In the genomic region with DNA sequence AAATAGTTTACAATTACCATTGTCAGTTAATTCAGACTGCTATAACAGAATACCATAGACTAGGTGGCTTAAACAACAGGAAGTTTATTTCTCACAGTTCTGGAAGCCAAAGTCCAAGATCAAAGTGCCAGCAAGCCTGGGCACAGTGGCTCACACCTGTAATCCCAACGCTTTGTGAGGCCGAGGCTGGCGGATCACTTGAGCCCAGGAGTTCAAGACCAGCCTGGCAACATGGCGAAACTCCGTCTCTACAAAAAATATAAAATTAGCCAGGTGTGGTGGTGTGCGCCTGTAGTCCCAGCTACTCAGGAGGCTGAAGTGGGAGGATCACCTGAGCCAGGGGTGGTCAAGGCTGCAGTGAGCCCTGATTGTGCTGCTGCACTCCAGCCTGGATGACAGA, we compare ENCODE assay signal across 1 cellular context.
A peak's percentile ranks its signal among the peaks of the same experiment; 100 is the strongest.
TF ChIP-seq lines count a peak whose summit lies in the region.

No MANE protein-coding gene starts in this region.

TF ChIP-seq in HepG2, 621 proteins besides CTCF, POLR2A, EP300 and RAD21 (continued from another document and continues in another):
- TF ChIP-seq, protein P1, sequence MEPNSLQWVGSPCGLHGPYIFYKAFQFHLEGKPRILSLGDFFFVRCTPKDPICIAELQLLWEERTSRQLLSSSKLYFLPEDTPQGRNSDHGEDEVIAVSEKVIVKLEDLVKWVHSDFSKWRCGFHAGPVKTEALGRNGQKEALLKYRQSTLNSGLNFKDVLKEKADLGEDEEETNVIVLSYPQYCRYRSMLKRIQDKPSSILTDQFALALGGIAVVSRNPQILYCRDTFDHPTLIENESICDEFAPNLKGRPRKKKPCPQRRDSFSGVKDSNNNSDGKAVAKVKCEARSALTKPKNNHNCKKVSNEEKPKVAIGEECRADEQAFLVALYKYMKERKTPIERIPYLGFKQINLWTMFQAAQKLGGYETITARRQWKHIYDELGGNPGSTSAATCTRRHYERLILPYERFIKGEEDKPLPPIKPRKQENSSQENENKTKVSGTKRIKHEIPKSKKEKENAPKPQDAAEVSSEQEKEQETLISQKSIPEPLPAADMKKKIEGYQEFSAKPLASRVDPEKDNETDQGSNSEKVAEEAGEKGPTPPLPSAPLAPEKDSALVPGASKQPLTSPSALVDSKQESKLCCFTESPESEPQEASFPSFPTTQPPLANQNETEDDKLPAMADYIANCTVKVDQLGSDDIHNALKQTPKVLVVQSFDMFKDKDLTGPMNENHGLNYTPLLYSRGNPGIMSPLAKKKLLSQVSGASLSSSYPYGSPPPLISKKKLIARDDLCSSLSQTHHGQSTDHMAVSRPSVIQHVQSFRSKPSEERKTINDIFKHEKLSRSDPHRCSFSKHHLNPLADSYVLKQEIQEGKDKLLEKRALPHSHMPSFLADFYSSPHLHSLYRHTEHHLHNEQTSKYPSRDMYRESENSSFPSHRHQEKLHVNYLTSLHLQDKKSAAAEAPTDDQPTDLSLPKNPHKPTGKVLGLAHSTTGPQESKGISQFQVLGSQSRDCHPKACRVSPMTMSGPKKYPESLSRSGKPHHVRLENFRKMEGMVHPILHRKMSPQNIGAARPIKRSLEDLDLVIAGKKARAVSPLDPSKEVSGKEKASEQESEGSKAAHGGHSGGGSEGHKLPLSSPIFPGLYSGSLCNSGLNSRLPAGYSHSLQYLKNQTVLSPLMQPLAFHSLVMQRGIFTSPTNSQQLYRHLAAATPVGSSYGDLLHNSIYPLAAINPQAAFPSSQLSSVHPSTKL (CRISPR knock-in tag; IDR thresholded peaks at IDR 0.05), result peak; percentile 63
- TF ChIP-seq, protein P2, sequence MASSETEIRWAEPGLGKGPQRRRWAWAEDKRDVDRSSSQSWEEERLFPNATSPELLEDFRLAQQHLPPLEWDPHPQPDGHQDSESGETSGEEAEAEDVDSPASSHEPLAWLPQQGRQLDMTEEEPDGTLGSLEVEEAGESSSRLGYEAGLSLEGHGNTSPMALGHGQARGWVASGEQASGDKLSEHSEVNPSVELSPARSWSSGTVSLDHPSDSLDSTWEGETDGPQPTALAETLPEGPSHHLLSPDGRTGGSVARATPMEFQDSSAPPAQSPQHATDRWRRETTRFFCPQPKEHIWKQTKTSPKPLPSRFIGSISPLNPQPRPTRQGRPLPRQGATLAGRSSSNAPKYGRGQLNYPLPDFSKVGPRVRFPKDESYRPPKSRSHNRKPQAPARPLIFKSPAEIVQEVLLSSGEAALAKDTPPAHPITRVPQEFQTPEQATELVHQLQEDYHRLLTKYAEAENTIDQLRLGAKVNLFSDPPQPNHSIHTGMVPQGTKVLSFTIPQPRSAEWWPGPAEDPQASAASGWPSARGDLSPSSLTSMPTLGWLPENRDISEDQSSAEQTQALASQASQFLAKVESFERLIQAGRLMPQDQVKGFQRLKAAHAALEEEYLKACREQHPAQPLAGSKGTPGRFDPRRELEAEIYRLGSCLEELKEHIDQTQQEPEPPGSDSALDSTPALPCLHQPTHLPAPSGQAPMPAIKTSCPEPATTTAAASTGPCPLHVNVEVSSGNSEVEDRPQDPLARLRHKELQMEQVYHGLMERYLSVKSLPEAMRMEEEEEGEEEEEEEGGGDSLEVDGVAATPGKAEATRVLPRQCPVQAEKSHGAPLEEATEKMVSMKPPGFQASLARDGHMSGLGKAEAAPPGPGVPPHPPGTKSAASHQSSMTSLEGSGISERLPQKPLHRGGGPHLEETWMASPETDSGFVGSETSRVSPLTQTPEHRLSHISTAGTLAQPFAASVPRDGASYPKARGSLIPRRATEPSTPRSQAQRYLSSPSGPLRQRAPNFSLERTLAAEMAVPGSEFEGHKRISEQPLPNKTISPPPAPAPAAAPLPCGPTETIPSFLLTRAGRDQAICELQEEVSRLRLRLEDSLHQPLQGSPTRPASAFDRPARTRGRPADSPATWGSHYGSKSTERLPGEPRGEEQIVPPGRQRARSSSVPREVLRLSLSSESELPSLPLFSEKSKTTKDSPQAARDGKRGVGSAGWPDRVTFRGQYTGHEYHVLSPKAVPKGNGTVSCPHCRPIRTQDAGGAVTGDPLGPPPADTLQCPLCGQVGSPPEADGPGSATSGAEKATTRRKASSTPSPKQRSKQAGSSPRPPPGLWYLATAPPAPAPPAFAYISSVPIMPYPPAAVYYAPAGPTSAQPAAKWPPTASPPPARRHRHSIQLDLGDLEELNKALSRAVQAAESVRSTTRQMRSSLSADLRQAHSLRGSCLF (CRISPR knock-in tag; IDR thresholded peaks at IDR 0.05; ENCODE audit: borderline replicate concordance), result no peak
- TF ChIP-seq MIXL1 (CRISPR knock-in tag; IDR thresholded peaks at IDR 0.05) (0 out of 2 replicates have a peak, but pooled peaks have one; percentile 29), ZNF572 (CRISPR knock-in tag; IDR thresholded peaks at IDR 0.05) (no peak), EEA1 (CRISPR knock-in tag; IDR thresholded peaks at IDR 0.05; ENCODE audit: borderline replicate concordance) (no peak), TCF12 (IDR thresholded peaks at IDR 0.05) (no peak), TCF12 (CRISPR knock-in tag; IDR thresholded peaks at IDR 0.05) (no peak), MEF2D (CRISPR knock-in tag; IDR thresholded peaks at IDR 0.05) (no peak), RARA (CRISPR knock-in tag; IDR thresholded peaks at IDR 0.05) (no peak), NONO (IDR thresholded peaks at IDR 0.05) (no peak), NONO (CRISPR knock-in tag; conservative IDR thresholded peaks at IDR 0.05) (no peak), HNF4A (CRISPR knock-in tag; IDR thresholded peaks at IDR 0.05) (peak; percentile 75), SYNCRIP (IDR thresholded peaks at IDR 0.05; ENCODE audit: insufficient read depth, low read depth, low read length) (no peak), GABPA (IDR thresholded peaks at IDR 0.05; ENCODE audit: low read depth, low read length) (no peak), GABPA (CRISPR knock-in tag; IDR thresholded peaks at IDR 0.05; ENCODE audit: low read depth) (peak; percentile 55), ZNF788 (CRISPR knock-in tag; IDR thresholded peaks at IDR 0.05; ENCODE audit: borderline replicate concordance) (no peak), YEATS2 (CRISPR knock-in tag; IDR thresholded peaks at IDR 0.05; ENCODE audit: borderline replicate concordance) (no peak), ZNF3 (CRISPR knock-in tag; IDR thresholded peaks at IDR 0.05) (no peak), ZEB1 (IDR thresholded peaks at IDR 0.05; ENCODE audit: insufficient replicate concordance, low read depth) (no peak), MZF1 (CRISPR knock-in tag; IDR thresholded peaks at IDR 0.05; ENCODE audit: borderline replicate concordance) (no peak), ETV5 (CRISPR knock-in tag; IDR thresholded peaks at IDR 0.05; ENCODE audit: borderline replicate concordance) (peak; percentile 48; the same call in 1 of the 2 replicates), NR2F6 (IDR thresholded peaks at IDR 0.05) (no peak), NR2F6 (CRISPR knock-in tag; IDR thresholded peaks at IDR 0.05) (no peak), ZNF878 (CRISPR knock-in tag; IDR thresholded peaks at IDR 0.05) (no peak), ZMYM2 (CRISPR knock-in tag; IDR thresholded peaks at IDR 0.05) (peak; percentile 88), TBX3 (IDR thresholded peaks at IDR 0.05; ENCODE audit: borderline replicate concordance) (0 out of 2 replicates have a peak, but pooled peaks have one; percentile 15), ATM (IDR thresholded peaks at IDR 0.05; ENCODE audit: borderline replicate concordance) (no peak), HMG20A (CRISPR knock-in tag; IDR thresholded peaks at IDR 0.05; ENCODE audit: borderline replicate concordance) (no peak), ZBTB3 (CRISPR knock-in tag; IDR thresholded peaks at IDR 0.05; ENCODE audit: borderline replicate concordance, low read depth) (no peak), ZNF546 (CRISPR knock-in tag; conservative IDR thresholded peaks at IDR 0.05) (no peak), ZNF577 (CRISPR knock-in tag; IDR thresholded peaks at IDR 0.05; ENCODE audit: borderline replicate concordance, low read depth) (no peak), ISX (CRISPR knock-in tag; conservative IDR thresholded peaks at IDR 0.05) (no peak), ZMYM3 (CRISPR knock-in tag; IDR thresholded peaks at IDR 0.05) (peak; percentile 52; the same call in 1 of the 2 replicates), ZFP82 (CRISPR knock-in tag; IDR thresholded peaks at IDR 0.05; ENCODE audit: borderline replicate concordance) (no peak), TEAD2 (CRISPR knock-in tag; IDR thresholded peaks at IDR 0.05) (no peak), ZNF501 (CRISPR knock-in tag; IDR thresholded peaks at IDR 0.05) (0 out of 2 replicates have a peak, but pooled peaks have one; percentile 35), NFYB (CRISPR knock-in tag; IDR thresholded peaks at IDR 0.05) (no peak), AKAP8 (CRISPR knock-in tag; IDR thresholded peaks at IDR 0.05) (no peak)
- TF ChIP-seq, protein P3, sequence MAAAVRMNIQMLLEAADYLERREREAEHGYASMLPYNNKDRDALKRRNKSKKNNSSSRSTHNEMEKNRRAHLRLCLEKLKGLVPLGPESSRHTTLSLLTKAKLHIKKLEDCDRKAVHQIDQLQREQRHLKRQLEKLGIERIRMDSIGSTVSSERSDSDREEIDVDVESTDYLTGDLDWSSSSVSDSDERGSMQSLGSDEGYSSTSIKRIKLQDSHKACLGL (CRISPR knock-in tag; IDR thresholded peaks at IDR 0.05), result no peak
- TF ChIP-seq, protein P4, sequence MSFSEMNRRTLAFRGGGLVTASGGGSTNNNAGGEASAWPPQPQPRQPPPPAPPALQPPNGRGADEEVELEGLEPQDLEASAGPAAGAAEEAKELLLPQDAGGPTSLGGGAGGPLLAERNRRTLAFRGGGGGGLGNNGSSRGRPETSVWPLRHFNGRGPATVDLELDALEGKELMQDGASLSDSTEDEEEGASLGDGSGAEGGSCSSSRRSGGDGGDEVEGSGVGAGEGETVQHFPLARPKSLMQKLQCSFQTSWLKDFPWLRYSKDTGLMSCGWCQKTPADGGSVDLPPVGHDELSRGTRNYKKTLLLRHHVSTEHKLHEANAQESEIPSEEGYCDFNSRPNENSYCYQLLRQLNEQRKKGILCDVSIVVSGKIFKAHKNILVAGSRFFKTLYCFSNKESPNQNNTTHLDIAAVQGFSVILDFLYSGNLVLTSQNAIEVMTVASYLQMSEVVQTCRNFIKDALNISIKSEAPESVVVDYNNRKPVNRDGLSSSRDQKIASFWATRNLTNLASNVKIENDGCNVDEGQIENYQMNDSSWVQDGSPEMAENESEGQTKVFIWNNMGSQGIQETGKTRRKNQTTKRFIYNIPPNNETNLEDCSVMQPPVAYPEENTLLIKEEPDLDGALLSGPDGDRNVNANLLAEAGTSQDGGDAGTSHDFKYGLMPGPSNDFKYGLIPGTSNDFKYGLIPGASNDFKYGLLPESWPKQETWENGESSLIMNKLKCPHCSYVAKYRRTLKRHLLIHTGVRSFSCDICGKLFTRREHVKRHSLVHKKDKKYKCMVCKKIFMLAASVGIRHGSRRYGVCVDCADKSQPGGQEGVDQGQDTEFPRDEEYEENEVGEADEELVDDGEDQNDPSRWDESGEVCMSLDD (CRISPR knock-in tag; IDR thresholded peaks at IDR 0.05; ENCODE audit: borderline replicate concordance), result no peak
- TF ChIP-seq, protein P5, sequence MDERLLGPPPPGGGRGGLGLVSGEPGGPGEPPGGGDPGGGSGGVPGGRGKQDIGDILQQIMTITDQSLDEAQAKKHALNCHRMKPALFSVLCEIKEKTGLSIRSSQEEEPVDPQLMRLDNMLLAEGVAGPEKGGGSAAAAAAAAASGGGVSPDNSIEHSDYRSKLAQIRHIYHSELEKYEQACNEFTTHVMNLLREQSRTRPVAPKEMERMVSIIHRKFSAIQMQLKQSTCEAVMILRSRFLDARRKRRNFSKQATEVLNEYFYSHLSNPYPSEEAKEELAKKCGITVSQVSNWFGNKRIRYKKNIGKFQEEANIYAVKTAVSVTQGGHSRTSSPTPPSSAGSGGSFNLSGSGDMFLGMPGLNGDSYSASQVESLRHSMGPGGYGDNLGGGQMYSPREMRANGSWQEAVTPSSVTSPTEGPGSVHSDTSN (CRISPR knock-in tag; IDR thresholded peaks at IDR 0.05), result no peak
- TF ChIP-seq, protein P6, sequence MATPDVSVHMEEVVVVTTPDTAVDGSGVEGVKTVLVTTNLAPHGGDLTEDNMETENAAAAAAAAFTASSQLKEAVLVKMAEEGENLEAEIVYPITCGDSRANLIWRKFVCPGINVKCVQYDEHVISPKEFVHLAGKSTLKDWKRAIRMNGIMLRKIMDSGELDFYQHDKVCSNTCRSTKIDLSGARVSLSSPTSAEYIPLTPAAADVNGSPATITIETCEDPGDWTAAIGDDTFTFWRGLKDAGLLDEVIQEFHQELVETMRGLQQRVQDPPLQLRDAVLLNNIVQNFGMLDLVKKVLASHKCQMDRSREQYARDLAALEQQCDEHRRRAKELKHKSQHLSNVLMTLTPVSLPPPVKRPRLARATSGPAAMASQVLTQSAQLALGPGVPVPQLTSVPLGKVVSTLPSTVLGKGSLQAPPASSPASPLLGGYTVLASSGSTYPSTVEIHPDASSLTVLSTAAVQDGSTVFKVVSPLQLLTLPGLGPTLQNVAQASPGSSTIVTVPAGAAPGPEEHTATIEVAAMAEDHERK (CRISPR knock-in tag; IDR thresholded peaks at IDR 0.05; ENCODE audit: low read depth), result no peak
- TF ChIP-seq, protein P7, sequence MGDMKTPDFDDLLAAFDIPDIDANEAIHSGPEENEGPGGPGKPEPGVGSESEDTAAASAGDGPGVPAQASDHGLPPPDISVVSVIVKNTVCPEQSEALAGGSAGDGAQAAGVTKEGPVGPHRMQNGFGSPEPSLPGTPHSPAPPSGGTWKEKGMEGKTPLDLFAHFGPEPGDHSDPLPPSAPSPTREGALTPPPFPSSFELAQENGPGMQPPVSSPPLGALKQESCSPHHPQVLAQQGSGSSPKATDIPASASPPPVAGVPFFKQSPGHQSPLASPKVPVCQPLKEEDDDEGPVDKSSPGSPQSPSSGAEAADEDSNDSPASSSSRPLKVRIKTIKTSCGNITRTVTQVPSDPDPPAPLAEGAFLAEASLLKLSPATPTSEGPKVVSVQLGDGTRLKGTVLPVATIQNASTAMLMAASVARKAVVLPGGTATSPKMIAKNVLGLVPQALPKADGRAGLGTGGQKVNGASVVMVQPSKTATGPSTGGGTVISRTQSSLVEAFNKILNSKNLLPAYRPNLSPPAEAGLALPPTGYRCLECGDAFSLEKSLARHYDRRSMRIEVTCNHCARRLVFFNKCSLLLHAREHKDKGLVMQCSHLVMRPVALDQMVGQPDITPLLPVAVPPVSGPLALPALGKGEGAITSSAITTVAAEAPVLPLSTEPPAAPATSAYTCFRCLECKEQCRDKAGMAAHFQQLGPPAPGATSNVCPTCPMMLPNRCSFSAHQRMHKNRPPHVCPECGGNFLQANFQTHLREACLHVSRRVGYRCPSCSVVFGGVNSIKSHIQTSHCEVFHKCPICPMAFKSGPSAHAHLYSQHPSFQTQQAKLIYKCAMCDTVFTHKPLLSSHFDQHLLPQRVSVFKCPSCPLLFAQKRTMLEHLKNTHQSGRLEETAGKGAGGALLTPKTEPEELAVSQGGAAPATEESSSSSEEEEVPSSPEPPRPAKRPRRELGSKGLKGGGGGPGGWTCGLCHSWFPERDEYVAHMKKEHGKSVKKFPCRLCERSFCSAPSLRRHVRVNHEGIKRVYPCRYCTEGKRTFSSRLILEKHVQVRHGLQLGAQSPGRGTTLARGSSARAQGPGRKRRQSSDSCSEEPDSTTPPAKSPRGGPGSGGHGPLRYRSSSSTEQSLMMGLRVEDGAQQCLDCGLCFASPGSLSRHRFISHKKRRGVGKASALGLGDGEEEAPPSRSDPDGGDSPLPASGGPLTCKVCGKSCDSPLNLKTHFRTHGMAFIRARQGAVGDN (CRISPR knock-in tag; IDR thresholded peaks at IDR 0.05), result peak; percentile 38
